In genomic region chr6:125793280-125793679, GRCh38 we compare ENCODE assay signal across 12 cellular contexts. TPM values are rescaled to one million over a fixed set of nuclear protein-coding genes. Genes with fewer than 3 reads are reported as not detected.
DNase-seq lines count a peak whose midpoint lies in the region; ATAC-seq and TF ChIP-seq lines count a peak whose summit lies in the region.
"Had no signal": no experiment of that assay in that cellular context is flagged by ENCODE, and none has a peak within 500 bp of the region (broad histone marks: within the 10 kb centered on the region; RNA-seq: fewer than 3 reads in every experiment).

No MANE protein-coding gene starts in this region.

- peaks cover 29 to 57% (median 41%) of the 10 kb centered on the region in 4 donors for H3K4me1 Mint-ChIP-seq in CD4-positive, CD25-positive, alpha-beta regulatory T cell
- H3K4me1 Mint-ChIP-seq in HFFc6 (ENCODE audit: low read depth) (peaks cover 65% of the 10 kb centered on the region), neural crest cell (peaks cover 17% of the 10 kb centered on the region), progenitor cell of endocrine pancreas (ENCODE audit: low read depth) (peaks cover 30% of the 10 kb centered on the region)
- peaks cover 58% of the 10 kb centered on the region for H3K4me1 Mint-ChIP-seq in central memory CD8-positive, alpha-beta T cell
- peaks cover 56% of the 10 kb centered on the region for H3K4me1 Mint-ChIP-seq in CD8-positive, alpha-beta T cell (ENCODE audit: low read depth)

- H3K4me3 ChIP-seq in CD4-positive, CD25-positive, alpha-beta regulatory T cell (ENCODE audit: low read depth, low read length): no peak overlapping the region
- H3K4me3 ChIP-seq in CD8-positive, alpha-beta T cell (ENCODE audit: low read depth, low read length): no peak overlapping the region
- no peak overlapping the region for H3K4me3 ChIP-seq in mucosa of descending colon
- H3K4me3 ChIP-seq: SK-N-MC had no signal

- CTCF ChIA-PET in CD8-positive, alpha-beta T cell (lab: Charles Lee): interaction anchor here (1.6 to 5.2 kb wide), 2 partner anchors 36 to 67 kb away, joined by 3 to 29 read pairs; no protein-coding TSS in a partner anchor

- H3K27ac ChIP-seq in CD4-positive, CD25-positive, alpha-beta regulatory T cell (ENCODE audit: insufficient read depth, low read length, poor library complexity, severe bottlenecking): no peak overlapping the region
- H3K27ac ChIP-seq in CD8-positive, alpha-beta T cell (ENCODE audit: low read depth, low read length): no peak overlapping the region
- H3K27ac ChIP-seq: SK-N-MC had no signal

- no peaks in the 10 kb centered on the region for H3K27me3 Mint-ChIP-seq in CD4-positive, CD25-positive, alpha-beta regulatory T cell
- H3K27me3 Mint-ChIP-seq in HFFc6 (ENCODE audit: insufficient read depth) (no peaks in the 10 kb centered on the region; the same call in 1 of the 2 replicates), neural crest cell (ENCODE audit: low read depth) (peaks cover 15% of the 10 kb centered on the region), progenitor cell of endocrine pancreas (no peaks in the 10 kb centered on the region)
- H3K27me3 Mint-ChIP-seq in central memory CD8-positive, alpha-beta T cell: no peaks in the 10 kb centered on the region
- no peaks in the 10 kb centered on the region for H3K27me3 Mint-ChIP-seq in CD8-positive, alpha-beta T cell (ENCODE audit: low read depth)

- H3K36me3 ChIP-seq in CD4-positive, CD25-positive, alpha-beta regulatory T cell (ENCODE audit: control insufficient read depth, insufficient read depth, low read length): no peaks in the 10 kb centered on the region
- H3K36me3 ChIP-seq in CD8-positive, alpha-beta T cell (ENCODE audit: insufficient read depth, low read length): no peaks in the 10 kb centered on the region
- H3K36me3 ChIP-seq in mucosa of descending colon (ENCODE audit: low read depth): no peaks in the 10 kb centered on the region

- TF ChIP-seq CTCF in HFFc6 (IDR thresholded peaks at IDR 0.05): no peak
- no peak for TF ChIP-seq CTCF in neural crest cell (conservative IDR thresholded peaks at IDR 0.05)
- no peak for TF ChIP-seq CTCF in progenitor cell of endocrine pancreas (IDR thresholded peaks at IDR 0.05; ENCODE audit: unreplicated experiment)
- no peak for TF ChIP-seq CTCF in CD8-positive, alpha-beta T cell (IDR thresholded peaks at IDR 0.05)
- no peak for TF ChIP-seq CTCF in mucosa of descending colon (IDR thresholded peaks at IDR 0.05)

- H3K27me3 ChIP-seq in CD4-positive, CD25-positive, alpha-beta regulatory T cell (ENCODE audit: control insufficient read depth, insufficient read depth, low read length): no peaks in the 10 kb centered on the region
- no peaks in the 10 kb centered on the region for H3K27me3 ChIP-seq in CD8-positive, alpha-beta T cell (ENCODE audit: insufficient read depth, low read length)

- no peaks in the 10 kb centered on the region for H3K9me3 ChIP-seq in CD4-positive, CD25-positive, alpha-beta regulatory T cell (ENCODE audit: control insufficient read depth in 2 of 2, low read length in 2 of 2)
- no peaks in the 10 kb centered on the region for H3K9me3 ChIP-seq in CD8-positive, alpha-beta T cell (ENCODE audit: low read length)
- no peaks in the 10 kb centered on the region for H3K9me3 ChIP-seq in mucosa of descending colon

- peaks cover 53% of the 10 kb centered on the region for H3K4me1 ChIP-seq in CD4-positive, CD25-positive, alpha-beta regulatory T cell (ENCODE audit: control insufficient read depth, insufficient read depth, low read length, poor library complexity, severe bottlenecking)
- H3K4me1 ChIP-seq in CD8-positive, alpha-beta T cell (ENCODE audit: insufficient read depth, low read length): peaks cover 23% of the 10 kb centered on the region
- peaks cover 5% of the 10 kb centered on the region for H3K4me1 ChIP-seq in mucosa of descending colon (ENCODE audit: low read depth)

- POLR2A ChIA-PET in CD8-positive, alpha-beta T cell (lab: Charles Lee): interaction anchor here (6.6 kb wide), 1 partner anchor 13 kb away, joined by 257 read pairs; no protein-coding TSS in a partner anchor

- intact Hi-C loops in CD8-positive, alpha-beta T cell (cut with DNase I, micrococcal nuclease): loop anchor here (5.0 to 10.0 kb wide), 3 partner anchors 92 to 1474 kb away; partner anchors contain the start of genes RNF146 (in 1 of the 2) and TRMT11 (in 1 of the 2)
- intact Hi-C loops in mucosa of descending colon (cut with DNase I, micrococcal nuclease): no loop called here

- no peaks in the 10 kb centered on the region for H3K9me3 Mint-ChIP-seq in CD4-positive, CD25-positive, alpha-beta regulatory T cell
- H3K9me3 Mint-ChIP-seq in HFFc6 (no peaks in the 10 kb centered on the region), neural crest cell (no peaks in the 10 kb centered on the region), progenitor cell of endocrine pancreas (ENCODE audit: low read depth) (no peaks in the 10 kb centered on the region)
- H3K9me3 Mint-ChIP-seq in central memory CD8-positive, alpha-beta T cell: no peaks in the 10 kb centered on the region
- no peaks in the 10 kb centered on the region for H3K9me3 Mint-ChIP-seq in CD8-positive, alpha-beta T cell

- H3K36me3 Mint-ChIP-seq in CD4-positive, CD25-positive, alpha-beta regulatory T cell: peaks cover 3% of the 10 kb centered on the region
- H3K36me3 Mint-ChIP-seq in HFFc6 (ENCODE audit: low read depth) (no peaks in the 10 kb centered on the region), neural crest cell (ENCODE audit: low read depth) (no peaks in the 10 kb centered on the region), progenitor cell of endocrine pancreas (ENCODE audit: insufficient read depth) (no peaks in the 10 kb centered on the region)
- H3K36me3 Mint-ChIP-seq in central memory CD8-positive, alpha-beta T cell (ENCODE audit: insufficient read depth): peaks cover 15% of the 10 kb centered on the region
- peaks cover 15% of the 10 kb centered on the region for H3K36me3 Mint-ChIP-seq in CD8-positive, alpha-beta T cell

- peak overlapping the region in 3 of 4 donors; percentile 44 to 81 (median 71) for H3K4me3 Mint-ChIP-seq in CD4-positive, CD25-positive, alpha-beta regulatory T cell
- H3K4me3 Mint-ChIP-seq in HFFc6: peak overlapping the region; percentile 43
- H3K4me3 Mint-ChIP-seq in central memory CD8-positive, alpha-beta T cell: peak overlapping the region; percentile 52
- H3K4me3 Mint-ChIP-seq in neural crest cell: peak overlapping the region; percentile 52
- H3K4me3 Mint-ChIP-seq in progenitor cell of endocrine pancreas (ENCODE audit: low read depth): no peak overlapping the region
- H3K4me3 Mint-ChIP-seq in CD8-positive, alpha-beta T cell: no peak overlapping the region

- peak overlapping the region in 1 of 3 donors; percentile 87 for H3K27ac Mint-ChIP-seq in CD4-positive, CD25-positive, alpha-beta regulatory T cell
- peak overlapping the region; percentile 39 for H3K27ac Mint-ChIP-seq in HFFc6
- peak overlapping the region; percentile 86 for H3K27ac Mint-ChIP-seq in central memory CD8-positive, alpha-beta T cell (ENCODE audit: low read depth)
- H3K27ac Mint-ChIP-seq in neural crest cell (ENCODE audit: unreplicated experiment): no peak overlapping the region
- H3K27ac Mint-ChIP-seq in progenitor cell of endocrine pancreas: no peak overlapping the region
- H3K27ac Mint-ChIP-seq in CD8-positive, alpha-beta T cell: no peak overlapping the region

- no peak for DNase-seq in CD4-positive, CD25-positive, alpha-beta regulatory T cell
- no peak for DNase-seq in HFFc6
- DNase-seq in central memory CD8-positive, alpha-beta T cell (ENCODE audit: low spot score in 2 of 2): no peak
- DNase-seq in neural crest cell (ENCODE audit: low read depth, low spot score): no peak
- no peak for DNase-seq in progenitor cell of endocrine pancreas (ENCODE audit: low spot score, unreplicated experiment)
- DNase-seq in CD8-positive, alpha-beta T cell: no peak
- DNase-seq in amniotic stem cell (lab: John Stamatoyannopoulos, UW): no peak
- DNase-seq in mucosa of descending colon: no peak
- DNase-seq: NCI-H187; stimulated activated CD8-positive, alpha-beta memory T cell treated with anti-CD3 and anti-CD28 coated beads, Interleukin-4, amount 100 ng/mL, for 48 hours had no signal

- ATAC-seq in CD4-positive, CD25-positive, alpha-beta regulatory T cell (ENCODE audit: low read depth in 2 of 2): no peak
- no peak for ATAC-seq in central memory CD8-positive, alpha-beta T cell (replicated peaks; ENCODE audit: extremely low read depth, poor library complexity, severe bottlenecking)
- no peak for ATAC-seq in CD8-positive, alpha-beta T cell
- no peak for ATAC-seq in mucosa of descending colon
- ATAC-seq: HCT116 had no signal

RNA-seq across cellular contexts. Expression of gene NCOA7, which starts 2.5 kb away (rescaled TPM):
- total RNA-seq in CD4-positive, CD25-positive, alpha-beta regulatory T cell: 41.9 TPM
- polyA plus RNA-seq in CD4-positive, CD25-positive, alpha-beta regulatory T cell: 10 to 100 TPM; 12.6 to 16.5 (median 13.9) TPM
- total RNA-seq in HFFc6 (2021; fragmentation: NEBNext Ultra II Directional; extraction: Animal tissue kit (Norgen Biotek cat#: 25700)): 10 to 100 TPM; 27.1 to 29.3 (median 28.6) TPM
- total RNA-seq in neural crest cell (11.0 and 11.2 TPM in 2 replicates), progenitor cell of endocrine pancreas (13.6 and 18.0 TPM in 2 replicates), mucosa of descending colon (10 to 100 TPM; 28.9 to 54.0 (median 49.6) TPM)
- total RNA-seq in CD8-positive, alpha-beta T cell: 10 to 100 TPM; 27.2 to 28.6 TPM

RNA-seq across cellular contexts. Expression of gene HEY2, which starts 43.8 kb away (rescaled TPM):
- not detected for total RNA-seq in CD4-positive, CD25-positive, alpha-beta regulatory T cell
- under 1 TPM in 3 of 4 donors, not detected in 1; 0.34 to 0.39 (median 0.38) TPM for polyA plus RNA-seq in CD4-positive, CD25-positive, alpha-beta regulatory T cell
- total RNA-seq in HFFc6 (2021; fragmentation: NEBNext Ultra II Directional; extraction: Animal tissue kit (Norgen Biotek cat#: 25700)): not detected
- total RNA-seq in neural crest cell (10.8 and 11.6 TPM in 2 replicates), progenitor cell of endocrine pancreas (1.4 and 2.3 TPM in 2 replicates), mucosa of descending colon (1 to 10 TPM in 2 of 3 donors, under 1 TPM in 1; 0.58 to 2.9 (median 1.5) TPM)
- under 1 TPM; 0.11 to 0.33 TPM for total RNA-seq in CD8-positive, alpha-beta T cell

Comparison
In these comparisons a context has a peak if more than half of its experiments do, and no peak if none do; other contexts are left out.
1. H3K27ac Mint-ChIP-seq: peak in HFFc6 (single experiment) and central memory CD8-positive, alpha-beta T cell (single experiment); none in neural crest cell (single experiment), progenitor cell of endocrine pancreas (single experiment) and CD8-positive, alpha-beta T cell (single experiment).
2. H3K4me3 Mint-ChIP-seq: peak in CD4-positive, CD25-positive, alpha-beta regulatory T cell (3 of 4), HFFc6 (single experiment), central memory CD8-positive, alpha-beta T cell (single experiment) and neural crest cell (single experiment); none in progenitor cell of endocrine pancreas (single experiment) and CD8-positive, alpha-beta T cell (single experiment).
3. intact Hi-C loops: an anchor here in CD8-positive, alpha-beta T cell (5.0 to 10.0 kb wide); none called in mucosa of descending colon.